34 cellular contexts compared by ENCODE assay signal in the genomic region with DNA sequence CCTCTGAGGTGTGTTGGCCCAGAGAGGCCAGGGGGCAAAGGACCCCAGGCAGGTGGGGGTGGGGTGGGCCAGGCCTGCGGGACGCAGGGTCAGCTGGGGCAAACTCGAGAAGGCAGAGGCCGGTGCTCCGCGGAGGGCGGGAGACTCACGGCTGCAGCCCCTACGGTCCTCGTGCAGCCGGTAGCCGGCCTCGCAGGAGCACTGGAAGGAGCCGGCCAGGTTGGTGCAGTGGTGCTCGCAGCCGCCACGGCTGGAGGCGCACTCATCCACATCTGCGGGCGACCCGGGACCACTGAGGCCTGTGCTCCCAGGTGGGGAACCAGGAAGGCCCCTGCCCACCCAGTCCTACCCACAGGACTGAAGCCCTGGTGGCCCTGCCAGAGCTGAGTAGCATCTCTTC. TPM values are rescaled to one million over a fixed set of nuclear protein-coding genes. Genes with fewer than 3 reads are reported as not detected.
"Had no signal": no experiment of that assay in that cellular context is flagged by ENCODE, and none has a peak within 500 bp of the region (broad histone marks: within the 10 kb centered on the region; RNA-seq: fewer than 3 reads in every experiment).

No MANE protein-coding gene starts in this region.

- H3K9me3 Mint-ChIP-seq: activated naive CD4-positive, alpha-beta T cell treated with anti-CD3 and anti-CD28 coated beads for 36 hours; activated naive CD4-positive, alpha-beta T cell treated with anti-CD3 and anti-CD28 coated beads, Interleukin-2, amount 10 ng/mL, durations not matched to agents 7 days and 5 days; activated naive CD4-positive, alpha-beta T cell treated with anti-CD3 and anti-CD28 coated beads, Interleukin-2, amount 50 U/mL, for 24 hours; activated naive CD4-positive, alpha-beta T cell treated with anti-CD3 and anti-CD28 coated beads, Interleukin-2, amount 50 U/mL, for 72 hours; activated naive CD8-positive, alpha-beta T cell treated with anti-CD3 and anti-CD28 coated beads for 36 hours; activated naive CD8-positive, alpha-beta T cell treated with anti-CD3 and anti-CD28 coated beads, Interleukin-2, amount 10 ng/mL, durations not matched to agents 7 days and 5 days; activated naive CD8-positive, alpha-beta T cell treated with anti-CD3 and anti-CD28 coated beads, Interleukin-2, amount 50 U/mL, for 24 hours; activated T-cell treated with anti-CD3 and anti-CD28 coated beads, Interleukin-2, amount 50 U/mL, for 24 hours; activated T-cell treated with anti-CD3 and anti-CD28 coated beads, Interleukin-2, amount 50 U/mL, for 4 hours; activated T-cell treated with anti-CD3 and anti-CD28 coated beads, Interleukin-2, amount 50 U/mL, for 72 hours; activated T-helper 1 cell treated with anti-CD3 and anti-CD28 coated beads, Interleukin-12 subunit alpha, Interleukin-12 subunit beta, Interleukin-2, Interleukin-4 antibody, amounts not matched to agents 30 ng/mL and 10 ng/mL and 1 ng/mL, durations not matched to agents 14 hours and 24 hours and 36 hours; activated T-helper 17 cell treated with anti-CD3 and anti-CD28 coated beads, Interleukin-2, amount 50 U/mL, for 72 hours; activated T-helper 2 cell treated with anti-CD3 and anti-CD28 coated beads, Interferon-gamma antibody, Interleukin-2, Interleukin-4, amounts not matched to agents 10 μg/mL and 5 μg/mL and 100 μg/mL, durations not matched to agents 14 hours and 24 hours and 36 hours; central memory CD8-positive, alpha-beta T cell had no signal

- H3K27me3 ChIP-seq: adrenal gland, ascending aorta, body of pancreas, brain microvascular endothelial cell, breast epithelium, cardiac muscle cell had no signal

- H3K27ac Mint-ChIP-seq: activated naive CD4-positive, alpha-beta T cell treated with anti-CD3 and anti-CD28 coated beads for 36 hours; activated naive CD4-positive, alpha-beta T cell treated with anti-CD3 and anti-CD28 coated beads, Interleukin-2, amount 10 ng/mL, durations not matched to agents 7 days and 5 days; activated naive CD4-positive, alpha-beta T cell treated with anti-CD3 and anti-CD28 coated beads, Interleukin-2, amount 50 U/mL, for 24 hours; activated naive CD4-positive, alpha-beta T cell treated with anti-CD3 and anti-CD28 coated beads, Interleukin-2, amount 50 U/mL, for 72 hours; activated naive CD8-positive, alpha-beta T cell; activated naive CD8-positive, alpha-beta T cell treated with anti-CD3 and anti-CD28 coated beads for 36 hours; activated naive CD8-positive, alpha-beta T cell treated with anti-CD3 and anti-CD28 coated beads, Interleukin-2, amount 10 ng/mL, durations not matched to agents 7 days and 5 days; activated naive CD8-positive, alpha-beta T cell treated with anti-CD3 and anti-CD28 coated beads, Interleukin-2, amount 50 U/mL, for 24 hours; activated T-cell treated with anti-CD3 and anti-CD28 coated beads, Interleukin-2, amount 50 U/mL, for 24 hours; activated T-cell treated with anti-CD3 and anti-CD28 coated beads, Interleukin-2, amount 50 U/mL, for 72 hours; activated T-helper 1 cell treated with anti-CD3 and anti-CD28 coated beads, Interleukin-12 subunit alpha, Interleukin-12 subunit beta, Interleukin-2, Interleukin-4 antibody, amounts not matched to agents 30 ng/mL and 10 ng/mL and 1 ng/mL, durations not matched to agents 14 hours and 24 hours and 36 hours; activated T-helper 17 cell treated with anti-CD3 and anti-CD28 coated beads, Interleukin-2, amount 50 U/mL, for 72 hours; activated T-helper 2 cell treated with anti-CD3 and anti-CD28 coated beads, Interferon-gamma antibody, Interleukin-2, Interleukin-4, amounts not matched to agents 10 μg/mL and 5 μg/mL and 100 μg/mL, durations not matched to agents 14 hours and 24 hours and 36 hours; brain had no signal

- H3K4me1 ChIP-seq: adrenal gland, body of pancreas, breast epithelium had no signal

- H3K4me3 Mint-ChIP-seq: activated naive CD4-positive, alpha-beta T cell treated with anti-CD3 and anti-CD28 coated beads for 36 hours; activated naive CD4-positive, alpha-beta T cell treated with anti-CD3 and anti-CD28 coated beads, Interleukin-2, amount 10 ng/mL, durations not matched to agents 7 days and 5 days; activated naive CD4-positive, alpha-beta T cell treated with anti-CD3 and anti-CD28 coated beads, Interleukin-2, amount 50 U/mL, for 24 hours; activated naive CD8-positive, alpha-beta T cell; activated naive CD8-positive, alpha-beta T cell treated with anti-CD3 and anti-CD28 coated beads for 36 hours; activated naive CD8-positive, alpha-beta T cell treated with anti-CD3 and anti-CD28 coated beads, Interleukin-2, amount 10 ng/mL, durations not matched to agents 7 days and 5 days; activated naive CD8-positive, alpha-beta T cell treated with anti-CD3 and anti-CD28 coated beads, Interleukin-2, amount 50 U/mL, for 24 hours; activated T-cell treated with anti-CD3 and anti-CD28 coated beads, Interleukin-2, amount 50 U/mL, for 24 hours; activated T-cell treated with anti-CD3 and anti-CD28 coated beads, Interleukin-2, amount 50 U/mL, for 4 hours; activated T-cell treated with anti-CD3 and anti-CD28 coated beads, Interleukin-2, amount 50 U/mL, for 72 hours; activated T-helper 1 cell treated with anti-CD3 and anti-CD28 coated beads, Interleukin-12 subunit alpha, Interleukin-12 subunit beta, Interleukin-2, Interleukin-4 antibody, amounts not matched to agents 30 ng/mL and 10 ng/mL and 1 ng/mL, durations not matched to agents 14 hours and 24 hours and 36 hours; activated T-helper 17 cell treated with anti-CD3 and anti-CD28 coated beads, Interleukin-2, amount 50 U/mL, for 72 hours; brain; central memory CD8-positive, alpha-beta T cell had no signal

- ATAC-seq: activated naive CD4-positive, alpha-beta T cell treated with anti-CD3 and anti-CD28 coated beads, Interleukin-2, amount 50 U/mL, for 72 hours; activated naive CD8-positive, alpha-beta T cell treated with anti-CD3 and anti-CD28 coated beads, Interleukin-2, amount 50 U/mL, for 24 hours; activated T-cell treated with anti-CD3 and anti-CD28 coated beads, Interleukin-2, amount 50 U/mL, for 4 hours; activated T-cell treated with anti-CD3 and anti-CD28 coated beads, Interleukin-2, amount 50 U/mL, for 72 hours; activated T-helper 17 cell treated with anti-CD3 and anti-CD28 coated beads, Interleukin-2, amount 50 U/mL, for 72 hours; body of pancreas had no signal

- H3K36me3 ChIP-seq: adrenal gland, brain microvascular endothelial cell, breast epithelium, cardiac muscle cell had no signal

- DNase-seq: activated effector memory CD4-positive, alpha-beta T cell treated with anti-CD3 and anti-CD28 coated beads, Interleukin-2, amount 50 U/mL, for 16 hours; activated effector memory CD4-positive, alpha-beta T cell treated with Interleukin-2 at 50 U/mL for 16 hours; activated gamma-delta T cell; activated gamma-delta T cell treated with Interleukin-2 at 50 U/mL for 16 hours; activated naive CD4-positive, alpha-beta T cell; activated naive CD4-positive, alpha-beta T cell treated with anti-CD3 and anti-CD28 coated beads for 36 hours; activated naive CD4-positive, alpha-beta T cell treated with anti-CD3 and anti-CD28 coated beads, Interleukin-2, amount 10 ng/mL, durations not matched to agents 7 days and 5 days; activated naive CD4-positive, alpha-beta T cell treated with anti-CD3 and anti-CD28 coated beads, Interleukin-2, amount 50 U/mL, for 16 hours; activated naive CD4-positive, alpha-beta T cell treated with Interleukin-2 at 50 U/mL for 16 hours; activated naive CD8-positive, alpha-beta T cell treated with anti-CD3 and anti-CD28 coated beads for 36 hours; activated naive CD8-positive, alpha-beta T cell treated with anti-CD3 and anti-CD28 coated beads, Interleukin-2, amount 10 ng/mL, durations not matched to agents 7 days and 5 days; activated naive CD8-positive, alpha-beta T cell treated with anti-CD3 and anti-CD28 coated beads, Interleukin-2, amount 50 U/mL, for 24 hours; activated T-cell treated with anti-CD3 and anti-CD28 coated beads, Interleukin-2, amount 50 U/mL, for 24 hours; activated T-cell treated with anti-CD3 and anti-CD28 coated beads, Interleukin-2, amount 50 U/mL, for 4 hours; activated T-cell treated with anti-CD3 and anti-CD28 coated beads, Interleukin-2, amount 50 U/mL, for 48 hours; activated T-cell treated with anti-CD3 and anti-CD28 coated beads, Interleukin-2, amount 50 U/mL, for 72 hours; adrenal gland; amniotic stem cell; aorta; body of pancreas; brain microvascular endothelial cell; central memory CD4-positive, alpha-beta T cell; cerebellar nuclear complex had no signal

- H3K9me3 ChIP-seq: adrenal gland, ascending aorta, body of pancreas, breast epithelium had no signal

- H3K4me3 ChIP-seq: adrenal gland, ascending aorta, body of pancreas, breast epithelium, cardiac muscle cell had no signal

- H3K36me3 Mint-ChIP-seq: activated naive CD4-positive, alpha-beta T cell treated with anti-CD3 and anti-CD28 coated beads, Interleukin-2, amount 10 ng/mL, durations not matched to agents 7 days and 5 days; activated naive CD4-positive, alpha-beta T cell treated with anti-CD3 and anti-CD28 coated beads, Interleukin-2, amount 50 U/mL, for 24 hours; activated naive CD4-positive, alpha-beta T cell treated with anti-CD3 and anti-CD28 coated beads, Interleukin-2, amount 50 U/mL, for 72 hours; activated naive CD8-positive, alpha-beta T cell; activated naive CD8-positive, alpha-beta T cell treated with anti-CD3 and anti-CD28 coated beads, Interleukin-2, amount 10 ng/mL, durations not matched to agents 7 days and 5 days had no signal

- H3K27ac ChIP-seq: adrenal gland, ascending aorta, body of pancreas, brain microvascular endothelial cell, breast epithelium, cardiac muscle cell had no signal

- H3K27me3 Mint-ChIP-seq: activated naive CD4-positive, alpha-beta T cell treated with anti-CD3 and anti-CD28 coated beads, Interleukin-2, amount 10 ng/mL, durations not matched to agents 7 days and 5 days; activated naive CD4-positive, alpha-beta T cell treated with anti-CD3 and anti-CD28 coated beads, Interleukin-2, amount 50 U/mL, for 24 hours; activated naive CD8-positive, alpha-beta T cell; activated naive CD8-positive, alpha-beta T cell treated with anti-CD3 and anti-CD28 coated beads for 36 hours; activated naive CD8-positive, alpha-beta T cell treated with anti-CD3 and anti-CD28 coated beads, Interleukin-2, amount 10 ng/mL, durations not matched to agents 7 days and 5 days; activated naive CD8-positive, alpha-beta T cell treated with anti-CD3 and anti-CD28 coated beads, Interleukin-2, amount 50 U/mL, for 24 hours; activated T-cell treated with anti-CD3 and anti-CD28 coated beads, Interleukin-2, amount 50 U/mL, for 24 hours; activated T-helper 17 cell treated with anti-CD3 and anti-CD28 coated beads, Interleukin-2, amount 50 U/mL, for 72 hours; brain; central memory CD8-positive, alpha-beta T cell had no signal

- H3K4me1 Mint-ChIP-seq: activated naive CD4-positive, alpha-beta T cell treated with anti-CD3 and anti-CD28 coated beads, Interleukin-2, amount 10 ng/mL, durations not matched to agents 7 days and 5 days; activated naive CD4-positive, alpha-beta T cell treated with anti-CD3 and anti-CD28 coated beads, Interleukin-2, amount 50 U/mL, for 24 hours; activated naive CD8-positive, alpha-beta T cell treated with anti-CD3 and anti-CD28 coated beads for 36 hours; activated naive CD8-positive, alpha-beta T cell treated with anti-CD3 and anti-CD28 coated beads, Interleukin-2, amount 10 ng/mL, durations not matched to agents 7 days and 5 days; activated naive CD8-positive, alpha-beta T cell treated with anti-CD3 and anti-CD28 coated beads, Interleukin-2, amount 50 U/mL, for 24 hours; activated T-helper 17 cell treated with anti-CD3 and anti-CD28 coated beads, Interleukin-2, amount 50 U/mL, for 72 hours; brain; central memory CD8-positive, alpha-beta T cell had no signal

RNA-seq across cellular contexts. Expression of a gene that starts 55.3 kb away (rescaled TPM):
- total RNA-seq: activated naive CD8-positive, alpha-beta T cell treated with anti-CD3 and anti-CD28 coated beads, Interleukin-2, amount 10 ng/mL, durations not matched to agents 7 days and 5 days; activated T-helper 1 cell treated with anti-CD3 and anti-CD28 coated beads, Interleukin-12 subunit alpha, Interleukin-12 subunit beta, Interleukin-2, Interleukin-4 antibody, amounts not matched to agents 30 ng/mL and 10 ng/mL and 1 ng/mL, durations not matched to agents 14 hours and 24 hours and 36 hours; activated T-helper 2 cell treated with anti-CD3 and anti-CD28 coated beads, Interferon-gamma antibody, Interleukin-2, Interleukin-4, amounts not matched to agents 10 μg/mL and 5 μg/mL and 100 μg/mL, durations not matched to agents 14 hours and 24 hours and 36 hours; ascending aorta had no signal
